33 cellular contexts compared by ENCODE assay signal in genomic region chr1:119701659-119702058, GRCh38.
"Had no signal": no experiment of that assay in that cellular context is flagged by ENCODE, and none has a peak within 500 bp of the region (broad histone marks: within the 10 kb centered on the region; RNA-seq: fewer than 3 reads in every experiment).

No MANE protein-coding gene starts in this region.

- ATAC-seq: activated CD4-positive, alpha-beta T cell treated with anti-CD3 and anti-CD28 coated beads for 36 hours; activated CD4-positive, CD25-positive, alpha-beta regulatory T cell treated with anti-CD3 and anti-CD28 coated beads, Interleukin-2, amount 50 U/mL, for 24 hours; activated CD8-positive, alpha-beta memory T cell treated with anti-CD3 and anti-CD28 coated beads, Interleukin-2, amount 10 ng/mL, durations not matched to agents 7 days and 5 days; activated CD8-positive, alpha-beta T cell treated with anti-CD3 and anti-CD28 coated beads for 36 hours; activated CD8-positive, alpha-beta T cell treated with anti-CD3 and anti-CD28 coated beads, Interleukin-2, amount 10 ng/mL, durations not matched to agents 7 days and 5 days; T-cell; T-helper 17 cell; WTC11 had no signal

- H3K27ac ChIP-seq: VCaP, WERI-Rb-1 had no signal

- H3K4me3 Mint-ChIP-seq: activated B cell treated with CpG ODN at 0.5 μM for 24 hours; activated CD4-positive, alpha-beta memory T cell treated with anti-CD3 and anti-CD28 coated beads for 36 hours; activated CD4-positive, alpha-beta memory T cell treated with anti-CD3 and anti-CD28 coated beads, Interleukin-2, amount 10 ng/mL, durations not matched to agents 7 days and 5 days; activated CD4-positive, alpha-beta T cell treated with anti-CD3 and anti-CD28 coated beads for 36 hours; activated CD4-positive, alpha-beta T cell treated with anti-CD3 and anti-CD28 coated beads, Interleukin-2, amount 10 ng/mL, durations not matched to agents 24 days and 14 days; activated CD4-positive, alpha-beta T cell treated with anti-CD3 and anti-CD28 coated beads, Interleukin-2, amount 10 ng/mL, durations not matched to agents 7 days and 5 days; activated CD8-positive, alpha-beta memory T cell treated with anti-CD3 and anti-CD28 coated beads, Interleukin-2, amount 10 ng/mL, durations not matched to agents 7 days and 5 days; activated CD8-positive, alpha-beta T cell treated with anti-CD3 and anti-CD28 coated beads for 36 hours; activated CD8-positive, alpha-beta T cell treated with anti-CD3 and anti-CD28 coated beads, Interleukin-2, amount 10 ng/mL, durations not matched to agents 7 days and 5 days; T-cell; T-helper 1 cell treated with Interleukin-12 subunit alpha and Interleukin-12 subunit beta and Interleukin-4 antibody, amounts not matched to agents 30 μg/mL and 1 μg/mL, for 36 hours; T-helper 17 cell; T-helper 2 cell treated with Interferon-gamma antibody and Interleukin-4, amounts not matched to agents 5 μg/mL and 100 μg/mL, for 36 hours; WTC11 had no signal

- H3K27me3 Mint-ChIP-seq: T-helper 17 cell had no signal

- H3K4me1 Mint-ChIP-seq: activated B cell treated with CpG ODN at 0.5 μM for 24 hours; activated CD4-positive, alpha-beta memory T cell treated with anti-CD3 and anti-CD28 coated beads, Interleukin-2, amount 10 ng/mL, durations not matched to agents 7 days and 5 days; activated CD4-positive, alpha-beta T cell treated with anti-CD3 and anti-CD28 coated beads for 36 hours; activated CD4-positive, alpha-beta T cell treated with anti-CD3 and anti-CD28 coated beads, Interleukin-2, amount 10 ng/mL, durations not matched to agents 24 days and 14 days; activated CD4-positive, alpha-beta T cell treated with anti-CD3 and anti-CD28 coated beads, Interleukin-2, amount 10 ng/mL, durations not matched to agents 7 days and 5 days; activated CD8-positive, alpha-beta memory T cell treated with anti-CD3 and anti-CD28 coated beads, Interleukin-2, amount 10 ng/mL, durations not matched to agents 7 days and 5 days; T-cell; T-helper 17 cell; WTC11 had no signal

- DNase-seq: activated B cell treated with CpG ODN at 0.5 μM for 24 hours; activated CD4-positive, alpha-beta memory T cell treated with anti-CD3 and anti-CD28 coated beads for 36 hours; activated CD4-positive, alpha-beta memory T cell treated with anti-CD3 and anti-CD28 coated beads, Interleukin-2, amount 10 ng/mL, durations not matched to agents 7 days and 5 days; activated CD4-positive, alpha-beta T cell treated with anti-CD3 and anti-CD28 coated beads for 1 hour; activated CD4-positive, alpha-beta T cell treated with anti-CD3 and anti-CD28 coated beads for 36 hours; activated CD4-positive, alpha-beta T cell treated with anti-CD3 and anti-CD28 coated beads for 4 hours; activated CD4-positive, alpha-beta T cell treated with anti-CD3 and anti-CD28 coated beads for 48 hours; activated CD4-positive, alpha-beta T cell treated with anti-CD3 and anti-CD28 coated beads, Interleukin-2, amount 10 ng/mL, durations not matched to agents 24 days and 14 days; activated CD4-positive, alpha-beta T cell treated with anti-CD3 and anti-CD28 coated beads, Interleukin-2, amount 10 ng/mL, durations not matched to agents 7 days and 5 days; activated CD4-positive, alpha-beta T cell treated with anti-CD3 and anti-CD28 coated beads, Interleukin-2, amount 50 U/mL, for 1 hour; activated CD4-positive, alpha-beta T cell treated with anti-CD3 and anti-CD28 coated beads, Interleukin-2, amount 50 U/mL, for 4 hours; activated CD4-positive, alpha-beta T cell treated with anti-CD3 and anti-CD28 coated beads, Interleukin-2, amount 50 U/mL, for 48 hours; activated CD4-positive, CD25-positive, alpha-beta regulatory T cell; activated CD4-positive, CD25-positive, alpha-beta regulatory T cell treated with anti-CD3 and anti-CD28 coated beads, Interleukin-2, amount 50 U/mL, for 72 hours; activated CD8-positive, alpha-beta memory T cell treated with anti-CD3 and anti-CD28 coated beads for 24 hours; activated CD8-positive, alpha-beta memory T cell treated with anti-CD3 and anti-CD28 coated beads, Interleukin-2, amount 10 ng/mL, durations not matched to agents 7 days and 5 days; activated CD8-positive, alpha-beta memory T cell treated with anti-CD3 and anti-CD28 coated beads, Interleukin-2, amount 50 U/mL, for 4 hours; activated CD8-positive, alpha-beta memory T cell treated with anti-CD3 and anti-CD28 coated beads, Interleukin-2, amount 50 U/mL, for 48 hours; activated CD8-positive, alpha-beta T cell treated with anti-CD3 and anti-CD28 coated beads for 36 hours; activated CD8-positive, alpha-beta T cell treated with anti-CD3 and anti-CD28 coated beads, Interleukin-2, amount 10 ng/mL, durations not matched to agents 7 days and 5 days; activated T-cell treated with anti-CD3 and anti-CD28 coated beads for 4 hours; T-cell; T-helper 1 cell; T-helper 17 cell; T-helper 2 cell; T-helper 9 cell; WERI-Rb-1 had no signal

- H3K27ac Mint-ChIP-seq: activated B cell treated with CpG ODN at 0.5 μM for 24 hours; activated CD4-positive, alpha-beta memory T cell treated with anti-CD3 and anti-CD28 coated beads for 36 hours; activated CD4-positive, alpha-beta memory T cell treated with anti-CD3 and anti-CD28 coated beads, Interleukin-2, amount 10 ng/mL, durations not matched to agents 7 days and 5 days; activated CD4-positive, alpha-beta T cell treated with anti-CD3 and anti-CD28 coated beads for 36 hours; activated CD4-positive, alpha-beta T cell treated with anti-CD3 and anti-CD28 coated beads, Interleukin-2, amount 10 ng/mL, durations not matched to agents 24 days and 14 days; activated CD4-positive, alpha-beta T cell treated with anti-CD3 and anti-CD28 coated beads, Interleukin-2, amount 10 ng/mL, durations not matched to agents 7 days and 5 days; activated CD8-positive, alpha-beta memory T cell treated with anti-CD3 and anti-CD28 coated beads, Interleukin-2, amount 10 ng/mL, durations not matched to agents 7 days and 5 days; activated CD8-positive, alpha-beta T cell treated with anti-CD3 and anti-CD28 coated beads for 36 hours; activated CD8-positive, alpha-beta T cell treated with anti-CD3 and anti-CD28 coated beads, Interleukin-2, amount 10 ng/mL, durations not matched to agents 7 days and 5 days; T-cell; T-helper 1 cell treated with Interleukin-12 subunit alpha and Interleukin-12 subunit beta and Interleukin-4 antibody, amounts not matched to agents 30 μg/mL and 1 μg/mL, for 36 hours; T-helper 17 cell; T-helper 2 cell treated with Interferon-gamma antibody and Interleukin-4, amounts not matched to agents 5 μg/mL and 100 μg/mL, for 36 hours; WTC11 had no signal

- H3K36me3 ChIP-seq: WERI-Rb-1 had no signal

- H3K36me3 Mint-ChIP-seq: T-cell had no signal

- FAIRE-seq: TTC549 had no signal
